ENCODE assay signal across 21 cellular contexts in the genomic region with DNA sequence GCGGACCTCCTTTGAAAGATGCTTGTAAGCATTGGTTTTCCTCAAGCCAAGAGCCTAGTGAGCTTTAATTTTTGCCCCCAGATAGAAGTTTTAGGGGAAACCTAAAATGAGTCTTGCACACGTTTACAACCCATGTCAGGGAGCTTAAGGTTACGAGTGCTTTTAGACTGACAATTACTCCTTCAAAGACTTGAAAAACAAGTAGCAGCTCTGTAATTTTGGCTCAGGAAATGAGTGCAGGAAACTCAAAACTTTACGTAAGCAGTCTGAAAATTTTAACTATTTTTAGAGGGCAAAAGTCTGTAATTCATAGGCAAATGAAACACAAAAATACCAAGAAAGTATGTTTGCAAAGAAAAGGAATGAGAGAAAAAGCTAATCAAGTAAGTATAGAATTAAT. TPM values are rescaled to one million over a fixed set of nuclear protein-coding genes. Genes with fewer than 3 reads are reported as not detected.
"Had no signal": no experiment of that assay in that cellular context is flagged by ENCODE, and none has a peak within 500 bp of the region (broad histone marks: within the 10 kb centered on the region; RNA-seq: fewer than 3 reads in every experiment).

No MANE protein-coding gene starts in this region.

- H3K4me1 ChIP-seq: colonic mucosa, foreskin keratinocyte, parathyroid adenoma had no signal

- H3K4me1 Mint-ChIP-seq: central memory CD8-positive, alpha-beta T cell; endodermal cell; nephron; WTC11 had no signal

- H2AFZ ChIP-seq: hepatocyte, parathyroid adenoma had no signal

- H3K9me3 Mint-ChIP-seq: activated CD8-positive, alpha-beta T cell treated with anti-CD3 and anti-CD28 coated beads for 36 hours; activated T-cell treated with anti-CD3 and anti-CD28 coated beads, Interleukin-2, amount 50 U/mL, for 24 hours; activated T-helper 2 cell treated with anti-CD3 and anti-CD28 coated beads, Interferon-gamma antibody, Interleukin-2, Interleukin-4, amounts not matched to agents 10 μg/mL and 5 μg/mL and 100 μg/mL, durations not matched to agents 14 hours and 24 hours and 36 hours; central memory CD8-positive, alpha-beta T cell; endodermal cell; nephron; WTC11 had no signal

- H3K4me3 Mint-ChIP-seq: activated CD8-positive, alpha-beta T cell treated with anti-CD3 and anti-CD28 coated beads for 36 hours; activated T-cell treated with anti-CD3 and anti-CD28 coated beads, Interleukin-2, amount 50 U/mL, for 24 hours; central memory CD8-positive, alpha-beta T cell; endodermal cell; nephron; stimulated activated naive B cell treated with anti-CD40 and anti-IgM and Interleukin-4, amounts not matched to agents 10 μg/mL and 1 μg/mL and 100 μg/mL, for 72 hours; WTC11 had no signal

- H3K79me2 ChIP-seq: hepatocyte, parathyroid adenoma had no signal

- H3K9me3 ChIP-seq: colonic mucosa had no signal

- H3K4me3 ChIP-seq: colonic mucosa, hepatocyte had no signal

- H3K9ac ChIP-seq: parathyroid adenoma had no signal

- H3K36me3 Mint-ChIP-seq: stimulated activated naive B cell treated with anti-CD40 and anti-IgM and Interleukin-4, amounts not matched to agents 10 μg/mL and 1 μg/mL and 100 μg/mL, for 72 hours; WTC11 had no signal

- DNase-seq: activated CD4-positive, alpha-beta T cell treated with anti-CD3 and anti-CD28 coated beads for 4 hours; activated CD8-positive, alpha-beta T cell treated with anti-CD3 and anti-CD28 coated beads for 36 hours; activated naive CD4-positive, alpha-beta T cell treated with anti-CD3 and anti-CD28 coated beads, Interleukin-2, amount 50 U/mL, for 16 hours; activated T-cell treated with anti-CD3 and anti-CD28 coated beads, Interleukin-2, amount 50 U/mL, for 24 hours; aorta; colonic mucosa; endodermal cell; foreskin keratinocyte; left cardiac atrium; stimulated activated CD4-positive, alpha-beta T cell treated with anti-CD3 and anti-CD28 coated beads, Interleukin-4, amount 100 ng/mL, for 4 hours; stimulated activated naive B cell treated with anti-CD40 and anti-IgM and Interleukin-4, amounts not matched to agents 10 μg/mL and 1 μg/mL and 100 μg/mL, for 72 hours had no signal

- H3K36me3 ChIP-seq: colonic mucosa had no signal

- H3K27me3 ChIP-seq: colonic mucosa, foreskin keratinocyte, hepatocyte had no signal

- H3K27ac Mint-ChIP-seq: activated CD8-positive, alpha-beta T cell treated with anti-CD3 and anti-CD28 coated beads for 36 hours; activated T-cell treated with anti-CD3 and anti-CD28 coated beads, Interleukin-2, amount 50 U/mL, for 24 hours; activated T-helper 2 cell treated with anti-CD3 and anti-CD28 coated beads, Interferon-gamma antibody, Interleukin-2, Interleukin-4, amounts not matched to agents 10 μg/mL and 5 μg/mL and 100 μg/mL, durations not matched to agents 14 hours and 24 hours and 36 hours; endodermal cell; nephron; stimulated activated naive B cell treated with anti-CD40 and anti-IgM and Interleukin-4, amounts not matched to agents 10 μg/mL and 1 μg/mL and 100 μg/mL, for 72 hours; WTC11 had no signal

- H3K27ac ChIP-seq: colonic mucosa, foreskin keratinocyte, hepatocyte, parathyroid adenoma had no signal

- H3K4me2 ChIP-seq: hepatocyte had no signal

- ATAC-seq: activated CD8-positive, alpha-beta T cell treated with anti-CD3 and anti-CD28 coated beads for 36 hours; foreskin keratinocyte; left cardiac atrium; sciatic nerve; stimulated activated naive B cell treated with anti-CD40 and anti-IgM and Interleukin-4, amounts not matched to agents 10 μg/mL and 1 μg/mL and 100 μg/mL, for 72 hours; WTC11 had no signal

RNA-seq across cellular contexts. Expression of gene UBE2QL1, which starts 36.8 kb away (rescaled TPM):
- total RNA-seq: activated CD8-positive, alpha-beta T cell treated with anti-CD3 and anti-CD28 coated beads for 36 hours; epithelial cell of proximal tubule; fibroblast of lung; foreskin keratinocyte; T-helper 2 cell treated with Interferon-gamma antibody and Interleukin-4, amounts not matched to agents 100 ng/mL and 5 ng/mL, for 36 hours had no signal
- polyA plus RNA-seq: fibroblast of lung, foreskin keratinocyte, hepatocyte had no signal
